ENCODE assay signal across 1 cellular context in the genomic region with DNA sequence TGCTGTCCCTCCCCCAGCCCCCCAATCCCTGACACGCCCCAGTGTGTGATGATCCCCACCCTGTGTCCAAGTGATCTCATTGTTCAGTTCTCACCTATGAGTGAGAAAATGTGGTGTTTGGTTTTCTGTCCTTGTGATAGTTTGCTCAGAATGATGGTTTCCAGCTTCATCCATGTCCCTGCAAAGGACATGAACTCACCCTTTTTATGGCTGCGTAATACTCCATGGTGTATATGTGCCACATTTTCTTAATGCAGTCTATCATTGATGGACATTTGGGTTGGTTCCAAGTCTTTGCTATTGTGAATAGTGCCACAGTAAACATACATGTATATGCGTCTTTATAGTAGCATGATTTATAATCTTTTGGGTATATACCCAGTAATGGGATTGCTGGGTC. TPM values are rescaled to one million over a fixed set of nuclear protein-coding genes. Genes with fewer than 3 reads are reported as not detected.
"Had no signal": no experiment of that assay in that cellular context is flagged by ENCODE, and none has a peak within 500 bp of the region (broad histone marks: within the 10 kb centered on the region; RNA-seq: fewer than 3 reads in every experiment).

No MANE protein-coding gene starts in this region.

RNA-seq across cellular contexts. Expression of a gene that starts 43.8 kb away (rescaled TPM):
- total RNA-seq: ascending aorta had no signal
